Comparison of ENCODE assay signal across 8 cellular contexts in genomic region chr14:103334644-103335603, GRCh38. TPM values are rescaled to one million over a fixed set of nuclear protein-coding genes. Genes with fewer than 3 reads are reported as not detected.
DNase-seq lines count a peak whose midpoint lies in the region; ATAC-seq and TF ChIP-seq lines count a peak whose summit lies in the region.

No MANE protein-coding gene starts in this region.

- H3K27me3 ChIP-seq in endodermal cell (ENCODE audit: control insufficient read depth, insufficient read depth, low read length, poor library complexity, severe bottlenecking): no peaks in the 10 kb centered on the region

- H3K36me3 Mint-ChIP-seq in endodermal cell (ENCODE audit: low read depth) (peaks cover 49% of the 10 kb centered on the region), mesothelial cell of epicardium (peaks cover 38% of the 10 kb centered on the region)

- 1 to 5% methylated on average over 34 to 97 of the region's 97 CpGs for WGBS in endodermal cell (ENCODE audit: insufficient coverage in 1 of 2, insufficient read length in 1 of 2), 2 experiments

- peak; percentile 80 for DNase-seq in DMS 273 (lab: John Stamatoyannopoulos, UW; ENCODE audit: unreplicated experiment)
- no peak for DNase-seq in DMS 273 treated with DMSO at 0.1 percent for 48 hours (lab: John Stamatoyannopoulos, UW)
- peak; percentile 29 for DNase-seq in NCI-H748 treated with DMSO at 0.1 percent for 48 hours (lab: John Stamatoyannopoulos, UW)
- DNase-seq in activated CD8-positive, alpha-beta memory T cell treated with anti-CD3 and anti-CD28 coated beads, Interleukin-2, amount 50 U/mL, for 4 hours: peak; percentile 90
- DNase-seq in endodermal cell: peak; percentile 61
- peak; percentile 45 to 69 for DNase-seq in mesothelial cell of epicardium (ENCODE audit: low spot score in 2 of 2, unreplicated experiment in 2 of 2)
- peak; percentile 78 for DNase-seq in stimulated activated CD8-positive, alpha-beta memory T cell treated with anti-CD3 and anti-CD28 coated beads, Interleukin-12 subunit alpha, Interleukin-12 subunit beta, amount 100 ng/mL, for 4 hours (ENCODE audit: low read depth)

- TF ChIP-seq CTCF in endodermal cell (conservative IDR thresholded peaks at IDR 0.05): no peak
- TF ChIP-seq CTCF in mesothelial cell of epicardium (IDR thresholded peaks at IDR 0.05; ENCODE audit: unreplicated experiment): no peak

- H3K27ac Mint-ChIP-seq in endodermal cell (peak overlapping the region; percentile 89), mesothelial cell of epicardium (peak overlapping the region; percentile 84)

- H3K4me3 Mint-ChIP-seq in endodermal cell: peak overlapping the region; percentile 94
- peak overlapping the region; percentile 83 for H3K4me3 Mint-ChIP-seq in mesothelial cell of epicardium

- no peaks in the 10 kb centered on the region for H3K9me3 ChIP-seq in endodermal cell (ENCODE audit: control insufficient read depth, low read length)

- H3K36me3 ChIP-seq in endodermal cell (ENCODE audit: control insufficient read depth, insufficient read depth, low read length): peaks cover 50% of the 10 kb centered on the region

- peak overlapping the region; percentile 98 for H3K9ac ChIP-seq in endodermal cell (ENCODE audit: extremely low read depth, low read length, poor library complexity, severe bottlenecking)

- ATAC-seq in HG02763 (IDR thresholded peaks at IDR 0.05; ENCODE audit: unreplicated experiment): peak; percentile 22

- H3K4me1 Mint-ChIP-seq in endodermal cell (peaks cover 23% of the 10 kb centered on the region), mesothelial cell of epicardium (peaks cover 31% of the 10 kb centered on the region)

- H3K27me3 Mint-ChIP-seq in endodermal cell (ENCODE audit: insufficient read depth) (no peaks in the 10 kb centered on the region), mesothelial cell of epicardium (ENCODE audit: low read depth) (no peaks in the 10 kb centered on the region)

- peak overlapping the region; percentile 96 for H3K4me3 ChIP-seq in endodermal cell (ENCODE audit: low read length)

- peak overlapping the region; percentile 97 for H3K27ac ChIP-seq in endodermal cell (ENCODE audit: low read depth, low read length)

- no peaks in the 10 kb centered on the region for H3K4me1 ChIP-seq in endodermal cell (ENCODE audit: control insufficient read depth, insufficient read depth, low read length)

- H3K9me3 Mint-ChIP-seq in endodermal cell (no peaks in the 10 kb centered on the region), mesothelial cell of epicardium (no peaks in the 10 kb centered on the region)

RNA-seq across cellular contexts. Expression of gene EIF5, which starts 0.9 kb away (rescaled TPM):
- 100 to 1,000 TPM; 267 to 339 TPM for total RNA-seq in endodermal cell
- polyA plus RNA-seq in endodermal cell (2013, experiment 1 of 2): 276 TPM
- 252 TPM for polyA plus RNA-seq in endodermal cell (2013, experiment 2 of 2)
- total RNA-seq in mesothelial cell of epicardium: 242 to 256 TPM (median 248 TPM) in 3 replicates

RNA-seq across cellular contexts. Expression of gene MARK3, which starts 50.3 kb away (rescaled TPM):
- total RNA-seq in endodermal cell (100 to 1,000 TPM in 1 of 2 donors, 10 to 100 TPM in 1; 95.8 to 106 TPM), mesothelial cell of epicardium (122 to 125 TPM (median 125 TPM) in 3 replicates)
- 73.3 TPM for polyA plus RNA-seq in endodermal cell (2013, experiment 1 of 2)
- 80.1 TPM for polyA plus RNA-seq in endodermal cell (2013, experiment 2 of 2)
